Comparison of ENCODE assay signal across 19 cellular contexts in the genomic region with DNA sequence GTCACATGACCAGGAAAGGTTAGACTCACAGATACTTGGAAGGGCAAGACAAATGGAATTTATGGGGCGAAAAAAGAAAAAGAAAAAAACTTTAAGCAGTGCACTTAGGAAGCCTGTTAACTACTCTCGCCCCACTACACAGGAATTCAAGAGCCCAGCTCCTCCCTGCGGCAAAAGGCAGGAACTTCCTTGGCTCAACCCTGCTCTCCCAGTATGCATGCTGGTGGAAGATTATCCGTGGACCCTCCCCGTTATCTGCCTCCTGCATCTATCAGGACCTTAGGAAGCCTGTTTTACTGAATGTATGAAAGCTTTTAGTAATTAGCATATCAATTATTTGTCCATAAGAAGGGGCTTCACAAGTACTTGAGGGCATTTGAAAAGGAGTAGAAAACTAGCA. TPM values are rescaled to one million over a fixed set of nuclear protein-coding genes. Genes with fewer than 3 reads are reported as not detected.
A peak's percentile ranks its signal among the peaks of the same experiment; 100 is the strongest.
DNase-seq lines count a peak whose midpoint lies in the region; TF ChIP-seq lines count a peak whose summit lies in the region.
"Had no signal": no experiment of that assay in that cellular context is flagged by ENCODE, and none has a peak within 500 bp of the region (broad histone marks: within the 10 kb centered on the region; RNA-seq: fewer than 3 reads in every experiment).

No MANE protein-coding gene starts in this region.

- no peaks in the 10 kb centered on the region for H3F3A ChIP-seq in GM23248 (ENCODE audit: insufficient read depth)

- no CpG with 5 or more reads among the region's 5 CpGs for WGBS in iPS DF 6.9 (ENCODE audit: insufficient coverage, insufficient read length)
- 96 to 100% methylated on average over 4 to 5 of the region's 5 CpGs for WGBS in GM23248 (ENCODE audit: low coverage in 1 of 2, low lambda C conversion rate in 2 of 2, missing lambda C conversion rate in 2 of 2), 2 experiments

- BruUV-seq in Caco-2 (replicated peaks; lab: Mats Ljungman, UMichigan): no TSS peak

- no peak overlapping the region for H3K27ac ChIP-seq in iPS DF 6.9 (ENCODE audit: low read length)
- H3K27ac ChIP-seq in GM23248: no peak overlapping the region
- H3K27ac ChIP-seq: parathyroid adenoma, SK-N-MC, vagina had no signal

- no peaks in the 10 kb centered on the region for H3K4me1 Mint-ChIP-seq in osteocyte (ENCODE audit: unreplicated experiment)
- no peaks in the 10 kb centered on the region for H3K4me1 Mint-ChIP-seq in Caco-2 (ENCODE audit: low read depth, unreplicated experiment)
- H3K4me1 Mint-ChIP-seq: activated CD4-positive, alpha-beta T cell treated with anti-CD3 and anti-CD28 coated beads, Interleukin-2, amount 10 ng/mL, durations not matched to agents 24 days and 14 days; B cell; stimulated activated naive CD8-positive, alpha-beta T cell treated with anti-CD3 and anti-CD28 coated beads, Interleukin-15, amount 100 ng/mL, for 72 hours had no signal

- in situ Hi-C loops in ACHN (cut with HindIII; ENCODE audit: low pct_ligation_motif_present, low pct_unique_long_range_greater_than_20kb, low sequenced_read_pairs) (no loop called here), GM23248 (cut with MboI) (no loop called here)

- H3K79me2 ChIP-seq in GM23248 (ENCODE audit: insufficient read depth): no peaks in the 10 kb centered on the region
- H3K79me2 ChIP-seq: parathyroid adenoma had no signal

- H3K27me3 Mint-ChIP-seq in osteocyte (ENCODE audit: unreplicated experiment) (no peaks in the 10 kb centered on the region), Caco-2 (ENCODE audit: insufficient read depth, unreplicated experiment) (no peaks in the 10 kb centered on the region)
- H3K27me3 Mint-ChIP-seq: activated CD4-positive, alpha-beta T cell treated with anti-CD3 and anti-CD28 coated beads, Interleukin-2, amount 10 ng/mL, durations not matched to agents 24 days and 14 days; B cell; stimulated activated naive CD8-positive, alpha-beta T cell treated with anti-CD3 and anti-CD28 coated beads, Interleukin-15, amount 100 ng/mL, for 72 hours had no signal

- no peaks in the 10 kb centered on the region for H3K36me3 Mint-ChIP-seq in osteocyte (ENCODE audit: unreplicated experiment)
- H3K36me3 Mint-ChIP-seq in Caco-2 (ENCODE audit: insufficient read depth, unreplicated experiment): peaks cover 10% of the 10 kb centered on the region

- no peaks in the 10 kb centered on the region for H3K9me3 Mint-ChIP-seq in osteocyte (ENCODE audit: unreplicated experiment)
- H3K9me3 Mint-ChIP-seq in Caco-2 (ENCODE audit: unreplicated experiment): no peaks in the 10 kb centered on the region
- H3K9me3 Mint-ChIP-seq: activated CD4-positive, alpha-beta T cell treated with anti-CD3 and anti-CD28 coated beads, Interleukin-2, amount 10 ng/mL, durations not matched to agents 24 days and 14 days; stimulated activated naive CD8-positive, alpha-beta T cell treated with anti-CD3 and anti-CD28 coated beads, Interleukin-15, amount 100 ng/mL, for 72 hours had no signal

- no peaks in the 10 kb centered on the region for H3K9me2 ChIP-seq in GM23248 (ENCODE audit: insufficient read depth)

- H2AFZ ChIP-seq in GM23248: no peak overlapping the region
- H2AFZ ChIP-seq: parathyroid adenoma had no signal

- H3K27me3 ChIP-seq in iPS DF 6.9 (ENCODE audit: control insufficient read depth, insufficient read depth, low read length): no peaks in the 10 kb centered on the region
- no peaks in the 10 kb centered on the region for H3K27me3 ChIP-seq in Caco-2 (replicated peaks; ENCODE audit: control insufficient read depth, insufficient read depth, low read length)
- no peaks in the 10 kb centered on the region for H3K27me3 ChIP-seq in GM23248 (replicated peaks; ENCODE audit: insufficient read depth)
- H3K27me3 ChIP-seq: vagina had no signal

- POLR2A ChIA-PET in Caco-2 (lab: Charles Lee): no interaction called here

- H4K20me1 ChIP-seq in GM23248 (ENCODE audit: insufficient read depth): no peaks in the 10 kb centered on the region

- H3K27ac Mint-ChIP-seq in osteocyte (ENCODE audit: unreplicated experiment): no peak overlapping the region
- no peak overlapping the region for H3K27ac Mint-ChIP-seq in Caco-2 (ENCODE audit: unreplicated experiment)
- H3K27ac Mint-ChIP-seq: activated CD4-positive, alpha-beta T cell treated with anti-CD3 and anti-CD28 coated beads, Interleukin-2, amount 10 ng/mL, durations not matched to agents 24 days and 14 days; B cell; stimulated activated naive CD8-positive, alpha-beta T cell treated with anti-CD3 and anti-CD28 coated beads, Interleukin-15, amount 100 ng/mL, for 72 hours had no signal

- TF ChIP-seq CTCF in osteocyte (IDR thresholded peaks at IDR 0.05): peak; percentile 13
- TF ChIP-seq CTCF in Caco-2 (IDR thresholded peaks at IDR 0.05; ENCODE audit: insufficient read depth in 1 of 2, low read depth in 1 of 2, low read length in 1 of 2, severe bottlenecking in 1 of 2, unreplicated experiment in 1 of 2): no peak

- CTCF ChIA-PET in Caco-2 (lab: Charles Lee): no interaction called here

- intact Hi-C loops in Caco-2 (cut with micrococcal nuclease; ENCODE audit: unreplicated experiment): no loop called here

- no peak overlapping the region for H3K4me3 Mint-ChIP-seq in osteocyte (ENCODE audit: unreplicated experiment)
- no peak overlapping the region for H3K4me3 Mint-ChIP-seq in Caco-2 (ENCODE audit: unreplicated experiment)
- H3K4me3 Mint-ChIP-seq: activated CD4-positive, alpha-beta T cell treated with anti-CD3 and anti-CD28 coated beads, Interleukin-2, amount 10 ng/mL, durations not matched to agents 24 days and 14 days; B cell; stimulated activated naive CD8-positive, alpha-beta T cell treated with anti-CD3 and anti-CD28 coated beads, Interleukin-15, amount 100 ng/mL, for 72 hours had no signal

- H3K9me3 ChIP-seq in iPS DF 6.9 (ENCODE audit: control insufficient read depth, insufficient read depth, low read length) (no peaks in the 10 kb centered on the region), Caco-2 (no peaks in the 10 kb centered on the region), GM23248 (ENCODE audit: low read depth) (no peaks in the 10 kb centered on the region)
- H3K9me3 ChIP-seq: vagina had no signal

- DNase-seq in EH (ENCODE audit: low read depth): peak; percentile 11
- peak; percentile 36 for DNase-seq in amniotic epithelial cell (ENCODE audit: low read depth)
- DNase-seq in iPS DF 6.9 (ENCODE audit: low read depth, low spot score): peak; percentile 16
- no peak for DNase-seq in osteocyte (ENCODE audit: extremely low spot score, unreplicated experiment)
- DNase-seq in cerebellar cortex (ENCODE audit: low spot score): no peak
- DNase-seq in Caco-2: no peak
- no peak for DNase-seq in ACHN
- no peak for DNase-seq in GM23248
- DNase-seq: activated CD4-positive, alpha-beta T cell treated with anti-CD3 and anti-CD28 coated beads, Interleukin-2, amount 10 ng/mL, durations not matched to agents 24 days and 14 days; activated naive CD4-positive, alpha-beta T cell treated with anti-CD3 and anti-CD28 coated beads, Interleukin-2, amount 50 U/mL, for 16 hours; effector CD8-positive, alpha-beta T cell; foreskin melanocyte; KG1; NCI-H345; stimulated activated naive CD8-positive, alpha-beta T cell treated with anti-CD3 and anti-CD28 coated beads, Interleukin-15, amount 100 ng/mL, for 72 hours had no signal

- H3K4me3 ChIP-seq in iPS DF 6.9 (ENCODE audit: low read length) (no peak overlapping the region), Caco-2 (ENCODE audit: low read depth, low read length) (no peak overlapping the region), GM23248 (no peak overlapping the region)
- H3K4me3 ChIP-seq: SK-N-MC, vagina had no signal

- H3K4me1 ChIP-seq in iPS DF 6.9 (ENCODE audit: control insufficient read depth, insufficient read depth, low read length) (no peaks in the 10 kb centered on the region; the same call in 1 of the 2 replicates), Caco-2 (no peaks in the 10 kb centered on the region), GM23248 (ENCODE audit: insufficient read depth) (no peaks in the 10 kb centered on the region)
- H3K4me1 ChIP-seq: parathyroid adenoma, vagina had no signal

- no peak overlapping the region for H3K9ac ChIP-seq in GM23248
- H3K9ac ChIP-seq: parathyroid adenoma had no signal

- no peaks in the 10 kb centered on the region for H3K36me3 ChIP-seq in iPS DF 6.9 (ENCODE audit: control insufficient read depth, insufficient read depth, low read length)
- H3K36me3 ChIP-seq in Caco-2 (ENCODE audit: control insufficient read depth, insufficient read depth, low read length): no peaks in the 10 kb centered on the region
- H3K36me3 ChIP-seq in GM23248 (ENCODE audit: low read depth): no peaks in the 10 kb centered on the region
- H3K36me3 ChIP-seq: vagina had no signal

- H3K4me2 ChIP-seq in GM23248 (ENCODE audit: unreplicated experiment): no peak overlapping the region

RNA-seq across cellular contexts. Expression of a gene that starts 40.1 kb away (rescaled TPM):
- total RNA-seq in osteocyte (0.24 and 0.56 TPM in 2 replicates), Caco-2 (2022) (0.39 and 0.75 TPM in 2 replicates)
- total RNA-seq in GM23248 (2014; rRNA removed; shearing (Covaris generic)): 0.65 TPM in 1 of 2 replicates, not detected in the other
- 0.11 and 0.15 TPM in 2 replicates for polyA plus RNA-seq in GM23248 (2016; fragmentation: Nextera tagmentation; extraction: Ambion mirVana)

Comparison
In these comparisons a context has a peak if more than half of its experiments do, and no peak if none do; other contexts are left out.
1. DNase-seq: peak in EH (single experiment), amniotic epithelial cell (single experiment) and iPS DF 6.9 (single experiment); none in osteocyte (single experiment), cerebellar cortex (single experiment), Caco-2 (0 of 2), ACHN (single experiment) and GM23248 (single experiment).